In the genomic region with DNA sequence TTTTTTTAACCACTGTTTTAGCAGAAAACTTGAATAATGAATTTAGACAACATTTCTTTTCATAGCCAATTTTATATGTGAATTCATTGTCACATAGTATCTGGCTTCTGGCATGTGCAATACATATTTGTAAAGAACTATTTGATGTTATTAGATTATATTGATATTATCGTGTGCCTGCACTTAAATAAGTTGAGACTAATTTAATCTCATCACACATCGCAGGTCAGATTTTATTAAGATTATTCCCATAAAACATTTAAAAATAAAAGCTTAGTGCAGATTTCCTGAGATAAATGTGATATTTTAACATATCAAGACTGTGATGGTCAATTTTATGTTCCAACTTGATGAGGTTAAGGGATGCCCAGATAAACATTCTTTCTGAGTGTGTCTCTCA, we compare ENCODE assay signal across 34 cellular contexts.
"Had no signal": no experiment of that assay in that cellular context is flagged by ENCODE, and none has a peak within 500 bp of the region (broad histone marks: within the 10 kb centered on the region; RNA-seq: fewer than 3 reads in every experiment).

No MANE protein-coding gene starts in this region.

- H3K27me3 ChIP-seq: MG63 had no signal

- H3K36me3 ChIP-seq: MG63 had no signal

- H3K27ac ChIP-seq: KMS-11 had no signal

- H3K9me3 ChIP-seq: MG63 had no signal

- H3K4me3 ChIP-seq: MG63 had no signal

- H3K9ac ChIP-seq: KMS-11 had no signal

- H3K4me2 ChIP-seq: KMS-11 had no signal

- DNase-seq: KG1, MG63, MM.1S, MV-4-11, NCI-H1048, NCI-H1092, NCI-H1092 treated with DMSO at 0.1 percent for 48 hours, NCI-H1105, NCI-H1105 treated with DMSO at 0.1 percent for 48 hours, NCI-H1417, NCI-H1417 treated with DMSO at 0.1 percent for 48 hours, NCI-H1436, NCI-H1436 treated with DMSO at 0.1 percent for 48 hours, NCI-H146, NCI-H1694, NCI-H1694 treated with DMSO at 0.1 percent for 48 hours, NCI-H187, NCI-H187 treated with DMSO at 0.1 percent for 48 hours, NCI-H1930, NCI-H2029, NCI-H2029 treated with DMSO at 0.1 percent for 48 hours, NCI-H2081, NCI-H2081 treated with DMSO at 0.1 percent for 48 hours, NCI-H2107, NCI-H2171, NCI-H2171 treated with DMSO at 0.1 percent for 48 hours, NCI-H2227 treated with DMSO at 0.1 percent for 48 hours, NCI-H226, NCI-H345, NCI-H446, NCI-H446 treated with DMSO at 0.1 percent for 48 hours, NCI-H510A, NCI-H510A treated with DMSO at 0.1 percent for 48 hours had no signal
